1 cellular context compared by ENCODE assay signal in genomic region chr4:184848510-184848909, GRCh38.
TF ChIP-seq lines count a peak whose summit lies in the region.

No MANE protein-coding gene starts in this region.

TF ChIP-seq in GM12878, 131 proteins besides CTCF, POLR2A, EP300 and RAD21 (continued from another document):
- TF ChIP-seq BCL3 (IDR thresholded peaks at IDR 0.05; ENCODE audit: borderline replicate concordance, insufficient read depth, low read depth, low read length, poor library complexity, severe bottlenecking), result peak; percentile 16
- TF ChIP-seq RBBP5 (conservative IDR thresholded peaks at IDR 0.05), result no peak
- TF ChIP-seq CBFB (IDR thresholded peaks at IDR 0.05; ENCODE audit: low read depth), result no peak
- no peak for TF ChIP-seq CHD2 (IDR thresholded peaks at IDR 0.05; ENCODE audit: borderline replicate concordance, low read depth, low read length)
- TF ChIP-seq NFXL1 (IDR thresholded peaks at IDR 0.05; ENCODE audit: borderline replicate concordance), result no peak
- TF ChIP-seq SP1 (IDR thresholded peaks at IDR 0.05; ENCODE audit: low read depth, low read length), result no peak
- TF ChIP-seq CEBPB (IDR thresholded peaks at IDR 0.05; ENCODE audit: borderline replicate concordance in 1 of 2, low read depth in 2 of 2, low read length in 2 of 2), result no peak
- no peak for TF ChIP-seq SIN3A (IDR thresholded peaks at IDR 0.05; ENCODE audit: low read depth, low read length)
- TF ChIP-seq NRF1 (conservative IDR thresholded peaks at IDR 0.05; ENCODE audit: low read depth, low read length), result no peak
- no peak for TF ChIP-seq ZNF622 (IDR thresholded peaks at IDR 0.05)
- no peak for TF ChIP-seq SREBF2 (IDR thresholded peaks at IDR 0.05; ENCODE audit: low read length)
- no peak for TF ChIP-seq USF2 (IDR thresholded peaks at IDR 0.05; ENCODE audit: borderline replicate concordance, low read depth, low read length)
- TF ChIP-seq IRF4 (IDR thresholded peaks at IDR 0.05; ENCODE audit: low read depth, low read length), result 0 out of 2 replicates have a peak, but pooled peaks have one; percentile 37
- no peak for TF ChIP-seq NR2C2 (IDR thresholded peaks at IDR 0.05; ENCODE audit: borderline replicate concordance, control insufficient read depth, insufficient read length, low read depth)
- TF ChIP-seq PRDM15 (CRISPR knock-in tag; IDR thresholded peaks at IDR 0.05), result no peak
- TF ChIP-seq ZNF274 (IDR thresholded peaks at IDR 0.05; ENCODE audit: insufficient read depth, insufficient read length), result no peak
- TF ChIP-seq ZBTB33 (IDR thresholded peaks at IDR 0.05), result no peak
- TF ChIP-seq NFYA (IDR thresholded peaks at IDR 0.05; ENCODE audit: borderline replicate concordance, low read depth, low read length), result no peak
- no peak for TF ChIP-seq RB1 (IDR thresholded peaks at IDR 0.05; ENCODE audit: borderline replicate concordance)
- TF ChIP-seq ZNF687 (IDR thresholded peaks at IDR 0.05), result no peak
- TF ChIP-seq REST (IDR thresholded peaks at IDR 0.05; ENCODE audit: low read depth, low read length), result no peak
- TF ChIP-seq NBN (IDR thresholded peaks at IDR 0.05), result no peak
- no peak for TF ChIP-seq PAX5 (IDR thresholded peaks at IDR 0.05; ENCODE audit: borderline replicate concordance, low read depth, low read length)
- no peak for TF ChIP-seq SREBF1 (IDR thresholded peaks at IDR 0.05; ENCODE audit: low read length)
- no peak for TF ChIP-seq BMI1 (IDR thresholded peaks at IDR 0.05; ENCODE audit: borderline replicate concordance)
- TF ChIP-seq MYC (IDR thresholded peaks at IDR 0.05; ENCODE audit: insufficient read depth, insufficient read length, insufficient replicate concordance, low read length, severe bottlenecking), result no peak
- TF ChIP-seq NKRF (conservative IDR thresholded peaks at IDR 0.05), result no peak
- no peak for TF ChIP-seq PML (IDR thresholded peaks at IDR 0.05; ENCODE audit: low read length)
- no peak for TF ChIP-seq ASH2L (IDR thresholded peaks at IDR 0.05; ENCODE audit: borderline replicate concordance, low read depth)
- TF ChIP-seq MTA3 (IDR thresholded peaks at IDR 0.05; ENCODE audit: borderline replicate concordance, low read length), result no peak
- TF ChIP-seq POLR2AphosphoS5 (IDR thresholded peaks at IDR 0.05; ENCODE audit: low read length), result no peak
- TF ChIP-seq NR2C1 (IDR thresholded peaks at IDR 0.05), result no peak
- TF ChIP-seq TAF1 (IDR thresholded peaks at IDR 0.05; ENCODE audit: borderline replicate concordance, low read depth, low read length), result no peak
- TF ChIP-seq POLR2AphosphoS2 (IDR thresholded peaks at IDR 0.05; ENCODE audit: low read depth, low read length), result no peak
- TF ChIP-seq BHLHE40 (IDR thresholded peaks at IDR 0.05; ENCODE audit: borderline replicate concordance in 1 of 2, low read depth in 2 of 2, low read length in 1 of 2), result peak; percentile 13 to 18; a peak in 1 of 4 replicates
- no peak for TF ChIP-seq CBX3 (IDR thresholded peaks at IDR 0.05; ENCODE audit: borderline replicate concordance, low read depth)
- no peak for TF ChIP-seq HDGF (IDR thresholded peaks at IDR 0.05)
- TF ChIP-seq MYB (IDR thresholded peaks at IDR 0.05; ENCODE audit: borderline replicate concordance, low read depth, low read length), result no peak
- TF ChIP-seq KDM1A (IDR thresholded peaks at IDR 0.05; ENCODE audit: borderline replicate concordance), result no peak
- no peak; the same call in 1 of the 2 replicates for TF ChIP-seq PKNOX1 (IDR thresholded peaks at IDR 0.05)
- no peak for TF ChIP-seq SKIL (IDR thresholded peaks at IDR 0.05; ENCODE audit: low read depth, poor library complexity, severe bottlenecking)
